In genomic region chr1:42279055-42279454, GRCh38 we compare ENCODE assay signal across 19 cellular contexts. TPM values are rescaled to one million over a fixed set of nuclear protein-coding genes. Genes with fewer than 3 reads are reported as not detected.
DNase-seq lines count a peak whose midpoint lies in the region; ATAC-seq, FAIRE-seq and TF ChIP-seq lines count a peak whose summit lies in the region.
"Had no signal": no experiment of that assay in that cellular context is flagged by ENCODE, and none has a peak within 500 bp of the region (broad histone marks: within the 10 kb centered on the region; RNA-seq: fewer than 3 reads in every experiment).

No MANE protein-coding gene starts in this region.

- H3K4me3 ChIP-seq in astrocyte (ENCODE audit: insufficient read depth, low read depth, low read length) = no peak overlapping the region
- peak overlapping the region; percentile 28 for H3K4me3 ChIP-seq in thoracic aorta

- peak overlapping the region; percentile 42 for H3K4me2 ChIP-seq in astrocyte (ENCODE audit: low read length)

- peaks cover 48% of the 10 kb centered on the region for H3K79me2 ChIP-seq in astrocyte (ENCODE audit: insufficient read depth, low read length)

- no peak overlapping the region for H2AFZ ChIP-seq in astrocyte (ENCODE audit: low read depth, low read length)

- H3K27ac ChIP-seq in astrocyte (ENCODE audit: low read depth, low read length) = no peak overlapping the region
- no peak overlapping the region for H3K27ac ChIP-seq in thoracic aorta

- H3K4me1 Mint-ChIP-seq in astrocyte (ENCODE audit: low read depth, unreplicated experiment) = peaks cover 32% of the 10 kb centered on the region
- H3K4me1 Mint-ChIP-seq in naive thymus-derived CD8-positive, alpha-beta T cell = peaks cover 39 to 70% (median 65%) of the 10 kb centered on the region in 4 donors

- no peak for TF ChIP-seq CTCF in astrocyte (IDR thresholded peaks at IDR 0.05; ENCODE audit: insufficient read depth, low read depth, low read length)
- no peak for TF ChIP-seq CTCF in thoracic aorta (IDR thresholded peaks at IDR 0.05)

- H3K36me3 ChIP-seq in astrocyte (ENCODE audit: insufficient read depth, low read length) = peaks cover 6% of the 10 kb centered on the region
- no peaks in the 10 kb centered on the region for H3K36me3 ChIP-seq in thoracic aorta

- no peak overlapping the region for H3K4me3 Mint-ChIP-seq in astrocyte (ENCODE audit: unreplicated experiment)
- H3K4me3 Mint-ChIP-seq in naive thymus-derived CD8-positive, alpha-beta T cell = peak overlapping the region in 6 of 10 donors; percentile 18 to 48 (median 27)
- H3K4me3 Mint-ChIP-seq: activated CD4-positive, alpha-beta T cell treated with anti-CD3 and anti-CD28 coated beads, Interleukin-2, amount 10 ng/mL, durations not matched to agents 24 days and 14 days; activated naive CD8-positive, alpha-beta T cell treated with anti-CD3 and anti-CD28 coated beads, Interleukin-2, amount 50 U/mL, for 24 hours; neural crest cell had no signal

- no peaks in the 10 kb centered on the region for H3K9me3 ChIP-seq in astrocyte (ENCODE audit: insufficient read depth, low read depth, low read length)
- H3K9me3 ChIP-seq in thoracic aorta = no peaks in the 10 kb centered on the region

- FAIRE-seq in astrocyte (lab: Jason Lieb, UNC) = no peak
- FAIRE-seq: A204.1, kidney had no signal

- H4K20me1 ChIP-seq in astrocyte (ENCODE audit: insufficient read depth, low read length) = peaks cover 66% of the 10 kb centered on the region

- no peak for DNase-seq in Right ventricle myocardium superior
- no peak for DNase-seq in left cardiac atrium
- no peak for DNase-seq in astrocyte (ENCODE audit: low read depth)
- DNase-seq in naive thymus-derived CD8-positive, alpha-beta T cell = no peak
- DNase-seq in thoracic aorta (ENCODE audit: low spot score) = no peak
- no peak for DNase-seq in OCI-M2 (lab: John Stamatoyannopoulos, UW; ENCODE audit: unreplicated experiment)
- no peak for DNase-seq in T-helper 9 cell
- DNase-seq: activated CD4-positive, alpha-beta T cell treated with anti-CD3 and anti-CD28 coated beads, Interleukin-2, amount 10 ng/mL, durations not matched to agents 24 days and 14 days; activated naive CD8-positive, alpha-beta T cell treated with anti-CD3 and anti-CD28 coated beads, Interleukin-2, amount 50 U/mL, for 24 hours; caudate nucleus; foreskin fibroblast; hippocampal formation; kidney; NCI-H1436; NCI-H2171 treated with DMSO at 0.1 percent for 48 hours; SHP77 had no signal

- no peaks in the 10 kb centered on the region for H3K27me3 Mint-ChIP-seq in astrocyte (ENCODE audit: low read depth, unreplicated experiment)
- no peaks in the 10 kb centered on the region for H3K27me3 Mint-ChIP-seq in naive thymus-derived CD8-positive, alpha-beta T cell
- H3K27me3 Mint-ChIP-seq: activated CD4-positive, alpha-beta T cell treated with anti-CD3 and anti-CD28 coated beads, Interleukin-2, amount 10 ng/mL, durations not matched to agents 24 days and 14 days; activated naive CD8-positive, alpha-beta T cell treated with anti-CD3 and anti-CD28 coated beads, Interleukin-2, amount 50 U/mL, for 24 hours had no signal

- POLR2A ChIA-PET in naive thymus-derived CD8-positive, alpha-beta T cell (lab: Charles Lee) = interaction anchor here (0.9 to 1.3 kb wide), 2 partner anchors 21 to 178 kb away, joined by 3 read pairs; no protein-coding TSS in a partner anchor

- peaks cover 4% of the 10 kb centered on the region for H3K36me3 Mint-ChIP-seq in astrocyte (ENCODE audit: low read depth, unreplicated experiment)
- peaks cover 0 to 41% (median 7%) of the 10 kb centered on the region in 3 donors for H3K36me3 Mint-ChIP-seq in naive thymus-derived CD8-positive, alpha-beta T cell

- no peaks in the 10 kb centered on the region for H3K27me3 ChIP-seq in astrocyte (ENCODE audit: insufficient read depth, low read length)
- H3K27me3 ChIP-seq in thoracic aorta (replicated peaks; ENCODE audit: insufficient read depth) = no peaks in the 10 kb centered on the region

- intact Hi-C loops in Right ventricle myocardium superior (cut with DNase I) = no loop called here
- intact Hi-C loops in left cardiac atrium (cut with DNase I) = no loop called here

- no peak overlapping the region for H3K9ac ChIP-seq in astrocyte (ENCODE audit: low read length)

- peak; percentile 32 for ATAC-seq in Right ventricle myocardium superior (ENCODE audit: poor library complexity)
- no peak for ATAC-seq in left cardiac atrium
- ATAC-seq in naive thymus-derived CD8-positive, alpha-beta T cell = no peak
- no peak for ATAC-seq in thoracic aorta (ENCODE audit: insufficient number of reproducible peaks, low FRiP score, low read depth)
- no peak for ATAC-seq in HG03520 (IDR thresholded peaks at IDR 0.05; ENCODE audit: unreplicated experiment)
- ATAC-seq: activated naive CD8-positive, alpha-beta T cell treated with anti-CD3 and anti-CD28 coated beads, Interleukin-2, amount 50 U/mL, for 24 hours had no signal

- H3K9me3 Mint-ChIP-seq in astrocyte (ENCODE audit: unreplicated experiment) = no peaks in the 10 kb centered on the region
- no peaks in the 10 kb centered on the region for H3K9me3 Mint-ChIP-seq in naive thymus-derived CD8-positive, alpha-beta T cell
- H3K9me3 Mint-ChIP-seq: activated CD4-positive, alpha-beta T cell treated with anti-CD3 and anti-CD28 coated beads, Interleukin-2, amount 10 ng/mL, durations not matched to agents 24 days and 14 days; activated naive CD8-positive, alpha-beta T cell treated with anti-CD3 and anti-CD28 coated beads, Interleukin-2, amount 50 U/mL, for 24 hours; neural crest cell had no signal

- H3K4me1 ChIP-seq in astrocyte (ENCODE audit: insufficient read depth, low read length) (peaks cover 16% of the 10 kb centered on the region), thoracic aorta (ENCODE audit: control insufficient read depth in 1 of 2, low read depth in 2 of 2) (peaks cover 13 to 33% of the 10 kb centered on the region in 2 donors)

- H3K27ac Mint-ChIP-seq in astrocyte (ENCODE audit: unreplicated experiment) = no peak overlapping the region
- H3K27ac Mint-ChIP-seq in naive thymus-derived CD8-positive, alpha-beta T cell = peak overlapping the region in 8 of 10 donors; percentile 3 to 41 (median 24)
- H3K27ac Mint-ChIP-seq: activated CD4-positive, alpha-beta T cell treated with anti-CD3 and anti-CD28 coated beads, Interleukin-2, amount 10 ng/mL, durations not matched to agents 24 days and 14 days; activated naive CD8-positive, alpha-beta T cell treated with anti-CD3 and anti-CD28 coated beads, Interleukin-2, amount 50 U/mL, for 24 hours had no signal

RNA-seq across cellular contexts. Expression of gene FOXJ3, which starts 56.0 kb away (rescaled TPM):
- total RNA-seq in Right ventricle myocardium superior = 33.1 TPM
- 10 to 100 TPM; 34.3 to 43.0 TPM for total RNA-seq in left cardiac atrium
- total RNA-seq in astrocyte = 39.8 and 41.9 TPM in 2 replicates
- total RNA-seq in naive thymus-derived CD8-positive, alpha-beta T cell = 100 to 1,000 TPM; 108 to 112 TPM
- 10 to 100 TPM; 30.3 to 39.8 (median 34.8) TPM for polyA plus RNA-seq in naive thymus-derived CD8-positive, alpha-beta T cell
- 10 to 100 TPM; 30.6 to 62.0 TPM for total RNA-seq in thoracic aorta
